In the genomic region with DNA sequence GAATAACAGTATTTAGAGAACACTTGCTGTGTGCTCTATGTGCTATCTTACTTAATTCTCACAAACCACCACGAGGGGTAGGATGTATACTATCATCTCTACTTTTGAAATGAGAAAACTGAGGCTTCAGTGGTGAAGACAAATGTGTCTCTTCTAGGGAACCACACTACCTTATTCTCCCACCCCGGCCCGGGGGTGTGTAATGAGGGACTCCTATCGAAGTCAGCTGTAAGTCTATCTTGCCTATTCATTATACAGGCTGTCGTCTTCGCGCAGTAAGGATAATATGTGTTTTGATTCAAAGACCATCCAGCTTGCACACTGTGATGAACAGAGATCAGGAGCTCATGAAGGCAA, we compare ENCODE assay signal across 8 cellular contexts. TPM values are rescaled to one million over a fixed set of nuclear protein-coding genes. Genes with fewer than 3 reads are reported as not detected.
DNase-seq lines count a peak whose midpoint lies in the region; ATAC-seq and TF ChIP-seq lines count a peak whose summit lies in the region.

No MANE protein-coding gene starts in this region.

- POLR2A ChIA-PET in IMR-90 (lab: Charles Lee; ENCODE audit: unreplicated experiment): no interaction called here

- H3K36me3 ChIP-seq in IMR-90 (ENCODE audit: control insufficient read depth, insufficient read depth, low read length) (peaks cover 6% of the 10 kb centered on the region), left lung (peaks cover 0 to 18% of the 10 kb centered on the region in 2 donors)

- no peaks in the 10 kb centered on the region for H3K4me1 Mint-ChIP-seq in Calu3 (ENCODE audit: low read depth, unreplicated experiment)
- H3K4me1 Mint-ChIP-seq in stimulated activated naive CD8-positive, alpha-beta T cell treated with anti-CD3 and anti-CD28 coated beads, Interleukin-15, Interleukin-2, amounts not matched to agents 100 ng/mL and 50 ng/mL, for 24 hours (ENCODE audit: low read depth): peaks cover 53% of the 10 kb centered on the region

- no peak for TF ChIP-seq POLR2A in IMR-90 (IDR thresholded peaks at IDR 0.05; ENCODE audit: low read depth, low read length)

- peak overlapping the region; percentile 47 for H3K4ac ChIP-seq in IMR-90 (ENCODE audit: low read depth, low read length)

- no peak overlapping the region for H3K18ac ChIP-seq in IMR-90 (ENCODE audit: low read depth, low read length)

- H2BK120ac ChIP-seq in IMR-90 (ENCODE audit: low read depth, low read length): no peak overlapping the region

- H3K9me3 ChIP-seq in IMR-90 (ENCODE audit: control insufficient read depth, insufficient read depth, low read length) (no peaks in the 10 kb centered on the region), left lung (no peaks in the 10 kb centered on the region)

- H4K5ac ChIP-seq in IMR-90 (ENCODE audit: low read depth, low read length): no peak overlapping the region

- H2AK5ac ChIP-seq in IMR-90 (ENCODE audit: low read depth, low read length): peak overlapping the region; percentile 15

- H4K91ac ChIP-seq in IMR-90 (ENCODE audit: insufficient read depth, low read depth, low read length): no peak overlapping the region

- peak overlapping the region; percentile 82 for H3K9ac ChIP-seq in IMR-90 (ENCODE audit: low read depth, low read length)

- peaks cover 9% of the 10 kb centered on the region for H3K27me3 Mint-ChIP-seq in Calu3 (ENCODE audit: unreplicated experiment)
- H3K27me3 Mint-ChIP-seq in stimulated activated naive CD8-positive, alpha-beta T cell treated with anti-CD3 and anti-CD28 coated beads, Interleukin-15, Interleukin-2, amounts not matched to agents 100 ng/mL and 50 ng/mL, for 24 hours: no peaks in the 10 kb centered on the region

- H3K79me1 ChIP-seq in IMR-90 (ENCODE audit: low read depth in 1 of 2, low read length in 2 of 2): peaks cover 30 to 58% of the 10 kb centered on the region in 2 experiments

- peaks cover 38% of the 10 kb centered on the region for H4K20me1 ChIP-seq in IMR-90 (ENCODE audit: insufficient read depth, low read length)

- peak overlapping the region; percentile 79 for H3K4me3 Mint-ChIP-seq in Calu3 (ENCODE audit: low read depth, unreplicated experiment)
- peak overlapping the region; percentile 89 for H3K4me3 Mint-ChIP-seq in stimulated activated naive CD8-positive, alpha-beta T cell treated with anti-CD3 and anti-CD28 coated beads, Interleukin-15, Interleukin-2, amounts not matched to agents 100 ng/mL and 50 ng/mL, for 24 hours

- in situ Hi-C loops in IMR-90 (cut with MboI; ENCODE audit: low sequenced_read_pairs): no loop called here
- in situ Hi-C loops in G401 (cut with HindIII; ENCODE audit: low sequenced_read_pairs): no loop called here

- H3K4me1 ChIP-seq in IMR-90 (ENCODE audit: control insufficient read depth, insufficient read depth, low read length) (peaks cover 15% of the 10 kb centered on the region), left lung (peaks cover 10 to 42% of the 10 kb centered on the region in 2 donors)

- no peak overlapping the region for H2AFZ ChIP-seq in IMR-90 (replicated peaks; ENCODE audit: low read length, poor library complexity)

- no peaks in the 10 kb centered on the region for H3K9me3 Mint-ChIP-seq in Calu3 (ENCODE audit: low read depth, unreplicated experiment)
- H3K9me3 Mint-ChIP-seq in stimulated activated naive CD8-positive, alpha-beta T cell treated with anti-CD3 and anti-CD28 coated beads, Interleukin-15, Interleukin-2, amounts not matched to agents 100 ng/mL and 50 ng/mL, for 24 hours: no peaks in the 10 kb centered on the region

- no peak overlapping the region for H2BK15ac ChIP-seq in IMR-90 (ENCODE audit: low read depth, low read length)

- peak overlapping the region; percentile 87 for H3K4me3 ChIP-seq in IMR-90 (ENCODE audit: insufficient read depth, low read depth, low read length)
- peak overlapping the region; percentile 98 to 100 for H3K4me3 ChIP-seq in left lung

- peaks cover 32% of the 10 kb centered on the region for H3K36me3 Mint-ChIP-seq in Calu3 (ENCODE audit: insufficient read depth, unreplicated experiment)
- peaks cover 41% of the 10 kb centered on the region for H3K36me3 Mint-ChIP-seq in stimulated activated naive CD8-positive, alpha-beta T cell treated with anti-CD3 and anti-CD28 coated beads, Interleukin-15, Interleukin-2, amounts not matched to agents 100 ng/mL and 50 ng/mL, for 24 hours (ENCODE audit: low read depth)

- H3K4me2 ChIP-seq in IMR-90 (ENCODE audit: low read depth, low read length): peak overlapping the region; percentile 99

- dilution Hi-C loops in IMR-90 (cut with HindIII; ENCODE audit: low sequenced_read_pairs, unreplicated experiment): no loop called here

- TF ChIP-seq RAD21 in IMR-90 (IDR thresholded peaks at IDR 0.05; ENCODE audit: low read length): no peak

- no peak overlapping the region for H3K27ac Mint-ChIP-seq in Calu3 (ENCODE audit: unreplicated experiment)
- peak overlapping the region; percentile 86 for H3K27ac Mint-ChIP-seq in stimulated activated naive CD8-positive, alpha-beta T cell treated with anti-CD3 and anti-CD28 coated beads, Interleukin-15, Interleukin-2, amounts not matched to agents 100 ng/mL and 50 ng/mL, for 24 hours

- TF ChIP-seq CTCF in Calu3 (IDR thresholded peaks at IDR 0.05; ENCODE audit: unreplicated experiment): no peak
- TF ChIP-seq CTCF in IMR-90 (conservative IDR thresholded peaks at IDR 0.05; ENCODE audit: low read depth, low read length): no peak
- no peak for TF ChIP-seq CTCF in left lung (IDR thresholded peaks at IDR 0.05)

- H4K8ac ChIP-seq in IMR-90 (ENCODE audit: low read depth in 2 of 2, low read length in 2 of 2): no peak overlapping the region

- peak overlapping the region; percentile 52 for H3K14ac ChIP-seq in IMR-90 (replicated peaks; ENCODE audit: low read depth, low read length)

- H3K23ac ChIP-seq in IMR-90 (ENCODE audit: low read depth, low read length): peak overlapping the region; percentile 47

- no peak overlapping the region for H2BK5ac ChIP-seq in IMR-90 (ENCODE audit: low read depth, low read length, poor library complexity, severe bottlenecking)

- H3K27me3 ChIP-seq in IMR-90 (ENCODE audit: control insufficient read depth, insufficient read depth, low read length): no peaks in the 10 kb centered on the region
- no peaks in the 10 kb centered on the region for H3K27me3 ChIP-seq in left lung

- DNase-seq in Calu3 (no peak), IMR-90 (no peak), left lung (no peak), G401 (ENCODE audit: low spot score) (no peak), NCI-H1436 treated with DMSO at 0.1 percent for 48 hours (lab: John Stamatoyannopoulos, UW) (no peak)
- peak; percentile 52 for DNase-seq in activated T-helper 9 cell treated with anti-CD3 and anti-CD28 coated beads, Interleukin-2, amount 50 U/mL, for 16 hours (ENCODE audit: low read depth)

- intact Hi-C loops in Calu3 (cut with micrococcal nuclease; ENCODE audit: unreplicated experiment): no loop called here
- intact Hi-C loops in IMR-90 (cut with micrococcal nuclease): no loop called here
- intact Hi-C loops in left lung (cut with DNase I): no loop called here

- WGBS in IMR-90 (ENCODE audit: extremely low coverage in 2 of 2, insufficient read length in 1 of 2), 2 experiments: no CpG with 5 or more reads among the region's 7 CpGs

- H2AK9ac ChIP-seq in IMR-90 (replicated peaks; ENCODE audit: low read depth, low read length, poor library complexity): no peak overlapping the region

- CTCF ChIA-PET in Calu3 (lab: Charles Lee): interaction anchor here (0.6 kb wide), 1 partner anchor 335 kb away, joined by 3 read pairs; no protein-coding TSS in a partner anchor
- CTCF ChIA-PET in IMR-90 (lab: Yijun Ruan, JAX): interaction anchor here (0.9 kb wide), 1 partner anchor 198 kb away, joined by 3 read pairs; no protein-coding TSS in a partner anchor

- no peak overlapping the region for H3K56ac ChIP-seq in IMR-90 (ENCODE audit: extremely low read depth, insufficient read depth, low read length)

- BruUV-seq in Calu3 (replicated peaks; lab: Mats Ljungman, UMichigan): TSS peak; percentile 75
- BruUV-seq in IMR-90 (replicated peaks; lab: Mats Ljungman, UMichigan): TSS peak; percentile 64

- no peak overlapping the region for H3K27ac ChIP-seq in IMR-90 (ENCODE audit: insufficient read depth, low read length)
- H3K27ac ChIP-seq in left lung: peak overlapping the region in 1 of 2 donors; percentile 89

- H3K9me1 ChIP-seq in IMR-90 (ENCODE audit: insufficient read depth, low read length): peaks cover 16% of the 10 kb centered on the region

- no peak overlapping the region for H2BK20ac ChIP-seq in IMR-90 (ENCODE audit: low read depth, low read length)

- ATAC-seq in IMR-90 (ENCODE audit: low read depth): no peak
- ATAC-seq in left lung: no peak
- ATAC-seq in HG02588 (IDR thresholded peaks at IDR 0.05; ENCODE audit: unreplicated experiment): no peak

TF ChIP-seq in IMR-90, 13 proteins besides CTCF, POLR2A, EP300 and RAD21 (continues in another document):
- TF ChIP-seq RFX5 (IDR thresholded peaks at IDR 0.05; ENCODE audit: low read depth, low read length) (no peak), RCOR1 (IDR thresholded peaks at IDR 0.05; ENCODE audit: insufficient replicate concordance, low read length) (no peak), MAZ (IDR thresholded peaks at IDR 0.05; ENCODE audit: borderline replicate concordance, low read depth, low read length) (no peak), MXI1 (IDR thresholded peaks at IDR 0.05; ENCODE audit: borderline replicate concordance, low read depth, low read length) (no peak), MAFK (IDR thresholded peaks at IDR 0.05; ENCODE audit: low read depth, low read length) (no peak), SMC3 (IDR thresholded peaks at IDR 0.05; ENCODE audit: low read depth, low read length) (no peak), FOS (IDR thresholded peaks at IDR 0.05; ENCODE audit: low read depth, low read length) (no peak)

RNA-seq across cellular contexts. Expression of gene NOP14, which starts 1.1 kb away (rescaled TPM):
- 29.1 and 29.4 TPM in 2 replicates for total RNA-seq in Calu3 (2022)
- 10.9 and 19.2 TPM in 2 replicates for total RNA-seq in IMR-90 (2012; rRNA removed)
- 11.3 and 12.6 TPM in 2 replicates for polyA plus RNA-seq in IMR-90 (2012; rRNA removed)
- polyA plus RNA-seq in IMR-90 (2012; cell fraction: cytosol; rRNA removed): 5.4 and 8.4 TPM in 2 replicates
- polyA plus RNA-seq in IMR-90 (2012; cell fraction: nucleus; rRNA removed; ENCODE audit: low replicate concordance): 6.7 and 10.4 TPM in 2 replicates
- 10 to 100 TPM; 20.4 to 27.3 TPM for total RNA-seq in left lung
- total RNA-seq in G401 (2014; rRNA removed; shearing (Covaris generic)): 25.8 and 55.4 TPM in 2 replicates

RNA-seq across cellular contexts. Expression of gene GRK4, which starts 1.3 kb away (rescaled TPM):
- 0.80 and 1.1 TPM in 2 replicates for total RNA-seq in Calu3 (2022)
- total RNA-seq in IMR-90 (2012; rRNA removed): 1.6 and 1.7 TPM in 2 replicates
- polyA plus RNA-seq in IMR-90 (2012; rRNA removed): 2.1 and 2.2 TPM in 2 replicates
- polyA plus RNA-seq in IMR-90 (2012; cell fraction: cytosol; rRNA removed): 2.0 and 2.3 TPM in 2 replicates
- polyA plus RNA-seq in IMR-90 (2012; cell fraction: nucleus; rRNA removed; ENCODE audit: low replicate concordance): 1.1 and 1.6 TPM in 2 replicates
- 1 to 10 TPM; 5.3 to 6.8 TPM for total RNA-seq in left lung
- total RNA-seq in G401 (2014; rRNA removed; shearing (Covaris generic)): 2.0 and 4.2 TPM in 2 replicates
